Comparison of ENCODE assay signal across 13 cellular contexts in the genomic region with DNA sequence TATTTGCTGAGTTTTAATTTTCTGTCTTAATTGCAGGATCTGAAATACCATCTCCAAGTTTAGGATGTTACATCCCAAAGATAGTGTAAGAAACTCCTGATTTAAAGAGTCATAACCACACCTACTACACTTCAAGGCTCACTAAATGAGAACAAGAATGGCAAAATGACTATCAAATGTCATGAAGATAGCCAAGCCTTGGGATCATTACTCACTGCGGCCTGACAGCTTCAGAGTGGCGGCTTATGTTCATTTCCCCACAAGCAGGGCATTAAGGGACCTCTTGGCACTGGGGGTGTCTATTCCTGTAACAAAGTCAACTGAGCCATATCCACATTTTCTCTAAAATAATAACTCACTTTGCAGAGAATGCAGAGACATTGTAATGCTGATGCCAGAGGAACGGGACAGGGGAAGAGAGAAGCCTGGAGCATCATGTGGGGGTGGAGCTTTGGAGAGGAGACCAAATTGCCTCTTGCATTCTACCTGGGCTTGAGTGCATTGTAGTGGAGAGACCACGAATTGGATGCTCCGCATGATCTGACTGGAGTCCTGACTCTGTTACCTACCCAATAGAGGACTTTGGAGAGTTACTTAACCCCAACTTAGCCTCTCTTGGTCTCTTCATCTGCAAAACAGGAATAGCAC.
DNase-seq lines count a peak whose midpoint lies in the region; ATAC-seq and TF ChIP-seq lines count a peak whose summit lies in the region.
"Had no signal": no experiment of that assay in that cellular context is flagged by ENCODE, and none has a peak within 500 bp of the region (broad histone marks: within the 10 kb centered on the region; RNA-seq: fewer than 3 reads in every experiment).

No MANE protein-coding gene starts in this region.

- H3K4me3 Mint-ChIP-seq in activated CD8-positive, alpha-beta memory T cell treated with anti-CD3 and anti-CD28 coated beads, Interleukin-2, amount 10 ng/mL, durations not matched to agents 7 days and 5 days = no peak overlapping the region
- H3K4me3 Mint-ChIP-seq in WTC11 = peak overlapping the region; percentile 39
- no peak overlapping the region for H3K4me3 Mint-ChIP-seq in CD8-positive, alpha-beta T cell

- no peak for TF ChIP-seq CTCF in WTC11 (IDR thresholded peaks at IDR 0.05)
- TF ChIP-seq CTCF in CD8-positive, alpha-beta T cell (IDR thresholded peaks at IDR 0.05) = no peak

- no peak overlapping the region for H3K27ac Mint-ChIP-seq in activated CD8-positive, alpha-beta memory T cell treated with anti-CD3 and anti-CD28 coated beads, Interleukin-2, amount 10 ng/mL, durations not matched to agents 7 days and 5 days
- H3K27ac Mint-ChIP-seq in WTC11 = peak overlapping the region; percentile 99
- no peak overlapping the region for H3K27ac Mint-ChIP-seq in CD8-positive, alpha-beta T cell

- H3K9ac ChIP-seq in iPS-20b (ENCODE audit: low read depth, low read length) = peak overlapping the region; percentile 48; the same call in 1 of the 2 replicates
- H3K9ac ChIP-seq: BLaER1 treated with 17β-estradiol and CSF1 and Interleukin-3, amounts not matched to agents 10 nM and 100 nM had no signal

- peak overlapping the region; percentile 43; the same call in 1 of the 2 replicates for H3K4me3 ChIP-seq in iPS-20b (ENCODE audit: low read length)
- no peak overlapping the region for H3K4me3 ChIP-seq in CD8-positive, alpha-beta T cell (ENCODE audit: low read depth, low read length)
- H3K4me3 ChIP-seq: BLaER1 treated with 17β-estradiol and CSF1 and Interleukin-3, amounts not matched to agents 10 nM and 100 nM had no signal

- peaks cover 28% of the 10 kb centered on the region for H3K27me3 Mint-ChIP-seq in activated CD8-positive, alpha-beta memory T cell treated with anti-CD3 and anti-CD28 coated beads, Interleukin-2, amount 10 ng/mL, durations not matched to agents 7 days and 5 days
- peaks cover 14% of the 10 kb centered on the region for H3K27me3 Mint-ChIP-seq in WTC11 (ENCODE audit: low read depth)
- peaks cover 2% of the 10 kb centered on the region for H3K27me3 Mint-ChIP-seq in CD8-positive, alpha-beta T cell (ENCODE audit: low read depth)

- no peaks in the 10 kb centered on the region for H3K9me3 Mint-ChIP-seq in activated CD8-positive, alpha-beta memory T cell treated with anti-CD3 and anti-CD28 coated beads, Interleukin-2, amount 10 ng/mL, durations not matched to agents 7 days and 5 days (ENCODE audit: low read depth)
- no peaks in the 10 kb centered on the region for H3K9me3 Mint-ChIP-seq in WTC11
- no peaks in the 10 kb centered on the region for H3K9me3 Mint-ChIP-seq in CD8-positive, alpha-beta T cell

- intact Hi-C loops in CD8-positive, alpha-beta T cell (cut with DNase I, micrococcal nuclease) = no loop called here

- H3K36me3 ChIP-seq in iPS-20b (ENCODE audit: insufficient read depth, low read depth, low read length) = no peaks in the 10 kb centered on the region
- H3K36me3 ChIP-seq in CD8-positive, alpha-beta T cell (ENCODE audit: insufficient read depth, low read length) = no peaks in the 10 kb centered on the region
- H3K36me3 ChIP-seq: BLaER1 treated with 17β-estradiol and CSF1 and Interleukin-3, amounts not matched to agents 10 nM and 100 nM had no signal

- POLR2A ChIA-PET in WTC11 (lab: Charles Lee) = interaction anchor here (1.0 kb wide), 1 partner anchor 191 kb away, joined by 3 read pairs; no protein-coding TSS in a partner anchor
- POLR2A ChIA-PET in CD8-positive, alpha-beta T cell (lab: Charles Lee) = no interaction called here

- peaks cover 15% of the 10 kb centered on the region; the same call in 1 of the 2 replicates for H3K27me3 ChIP-seq in iPS-20b (ENCODE audit: insufficient read depth, low read length)
- H3K27me3 ChIP-seq in CD8-positive, alpha-beta T cell (ENCODE audit: insufficient read depth, low read length) = no peaks in the 10 kb centered on the region

- H3K36me3 Mint-ChIP-seq in activated CD8-positive, alpha-beta memory T cell treated with anti-CD3 and anti-CD28 coated beads, Interleukin-2, amount 10 ng/mL, durations not matched to agents 7 days and 5 days = no peaks in the 10 kb centered on the region
- no peaks in the 10 kb centered on the region for H3K36me3 Mint-ChIP-seq in WTC11
- no peaks in the 10 kb centered on the region for H3K36me3 Mint-ChIP-seq in CD8-positive, alpha-beta T cell

- ATAC-seq in activated CD8-positive, alpha-beta memory T cell treated with anti-CD3 and anti-CD28 coated beads, Interleukin-2, amount 10 ng/mL, durations not matched to agents 7 days and 5 days = no peak
- ATAC-seq in WTC11 = peak; percentile 45
- no peak for ATAC-seq in CD8-positive, alpha-beta T cell

- peak overlapping the region; percentile 58 for H3K27ac ChIP-seq in iPS-20b (ENCODE audit: low read length)
- no peak overlapping the region for H3K27ac ChIP-seq in CD8-positive, alpha-beta T cell (ENCODE audit: low read depth, low read length)
- H3K27ac ChIP-seq: BLaER1 treated with 17β-estradiol and CSF1 and Interleukin-3, amounts not matched to agents 10 nM and 100 nM had no signal

- H3K9me3 ChIP-seq in iPS-20b (ENCODE audit: insufficient read depth, low read depth, low read length) = no peaks in the 10 kb centered on the region
- H3K9me3 ChIP-seq in CD8-positive, alpha-beta T cell (ENCODE audit: low read length) = no peaks in the 10 kb centered on the region
- H3K9me3 ChIP-seq: BLaER1 treated with 17β-estradiol and CSF1 and Interleukin-3, amounts not matched to agents 10 nM and 100 nM had no signal

- CTCF ChIA-PET in activated CD8-positive, alpha-beta memory T cell treated with anti-CD3 and anti-CD28 coated beads, Interleukin-2, amount 10 ng/mL, durations not matched to agents 7 days and 5 days (lab: Charles Lee) = no interaction called here
- CTCF ChIA-PET in WTC11 (lab: Charles Lee) = interaction anchor here (0.9 to 2.1 kb wide), 5 partner anchors 12 to 504 kb away, joined by 3 to 10 read pairs (median 4); no protein-coding TSS in a partner anchor
- CTCF ChIA-PET in CD8-positive, alpha-beta T cell (lab: Charles Lee) = no interaction called here

- H3K4me1 Mint-ChIP-seq in activated CD8-positive, alpha-beta memory T cell treated with anti-CD3 and anti-CD28 coated beads, Interleukin-2, amount 10 ng/mL, durations not matched to agents 7 days and 5 days = no peaks in the 10 kb centered on the region
- H3K4me1 Mint-ChIP-seq in WTC11 = peaks cover 87% of the 10 kb centered on the region
- H3K4me1 Mint-ChIP-seq in CD8-positive, alpha-beta T cell (ENCODE audit: low read depth) = no peaks in the 10 kb centered on the region

- H3K4me1 ChIP-seq in iPS-20b (ENCODE audit: insufficient read depth, low read length) = peaks cover 59% of the 10 kb centered on the region
- H3K4me1 ChIP-seq in CD8-positive, alpha-beta T cell (ENCODE audit: insufficient read depth, low read length) = no peaks in the 10 kb centered on the region
- H3K4me1 ChIP-seq: BLaER1 treated with 17β-estradiol and CSF1 and Interleukin-3, amounts not matched to agents 10 nM and 100 nM had no signal

- DNase-seq in activated CD8-positive, alpha-beta memory T cell treated with anti-CD3 and anti-CD28 coated beads, Interleukin-2, amount 50 U/mL, for 48 hours = peak; percentile 6
- DNase-seq in activated CD8-positive, alpha-beta memory T cell treated with anti-CD3 and anti-CD28 coated beads, Interleukin-2, amount 10 ng/mL, durations not matched to agents 7 days and 5 days = no peak
- DNase-seq in WTC11 (ENCODE audit: low spot score) = peak; percentile 32
- no peak for DNase-seq in KG1 (lab: John Stamatoyannopoulos, UW)
- DNase-seq in CD8-positive, alpha-beta T cell = no peak
- no peak for DNase-seq in stimulated activated CD8-positive, alpha-beta memory T cell treated with anti-CD3 and anti-CD28 coated beads, Interleukin-4, amount 100 ng/mL, for 48 hours
- DNase-seq in hippocampal formation (lab: John Stamatoyannopoulos, UW) = no peak
- DNase-seq: DMS153, NCI-H1105, NCI-H2029, NCI-H510A treated with DMSO at 0.1 percent for 48 hours had no signal

TF ChIP-seq in WTC11, 78 proteins besides CTCF, POLR2A, EP300 and RAD21 (continues in another document):
- no peak for TF ChIP-seq MYBL2 (CRISPR knock-in tag; IDR thresholded peaks at IDR 0.05)
- TF ChIP-seq GRHL2 (CRISPR knock-in tag; IDR thresholded peaks at IDR 0.05; ENCODE audit: insufficient replicate concordance, severe bottlenecking) = no peak
- TF ChIP-seq, protein P1, sequence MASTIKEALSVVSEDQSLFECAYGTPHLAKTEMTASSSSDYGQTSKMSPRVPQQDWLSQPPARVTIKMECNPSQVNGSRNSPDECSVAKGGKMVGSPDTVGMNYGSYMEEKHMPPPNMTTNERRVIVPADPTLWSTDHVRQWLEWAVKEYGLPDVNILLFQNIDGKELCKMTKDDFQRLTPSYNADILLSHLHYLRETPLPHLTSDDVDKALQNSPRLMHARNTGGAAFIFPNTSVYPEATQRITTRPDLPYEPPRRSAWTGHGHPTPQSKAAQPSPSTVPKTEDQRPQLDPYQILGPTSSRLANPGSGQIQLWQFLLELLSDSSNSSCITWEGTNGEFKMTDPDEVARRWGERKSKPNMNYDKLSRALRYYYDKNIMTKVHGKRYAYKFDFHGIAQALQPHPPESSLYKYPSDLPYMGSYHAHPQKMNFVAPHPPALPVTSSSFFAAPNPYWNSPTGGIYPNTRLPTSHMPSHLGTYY (CRISPR knock-in tag; IDR thresholded peaks at IDR 0.05) = no peak
- TF ChIP-seq, protein P2, sequence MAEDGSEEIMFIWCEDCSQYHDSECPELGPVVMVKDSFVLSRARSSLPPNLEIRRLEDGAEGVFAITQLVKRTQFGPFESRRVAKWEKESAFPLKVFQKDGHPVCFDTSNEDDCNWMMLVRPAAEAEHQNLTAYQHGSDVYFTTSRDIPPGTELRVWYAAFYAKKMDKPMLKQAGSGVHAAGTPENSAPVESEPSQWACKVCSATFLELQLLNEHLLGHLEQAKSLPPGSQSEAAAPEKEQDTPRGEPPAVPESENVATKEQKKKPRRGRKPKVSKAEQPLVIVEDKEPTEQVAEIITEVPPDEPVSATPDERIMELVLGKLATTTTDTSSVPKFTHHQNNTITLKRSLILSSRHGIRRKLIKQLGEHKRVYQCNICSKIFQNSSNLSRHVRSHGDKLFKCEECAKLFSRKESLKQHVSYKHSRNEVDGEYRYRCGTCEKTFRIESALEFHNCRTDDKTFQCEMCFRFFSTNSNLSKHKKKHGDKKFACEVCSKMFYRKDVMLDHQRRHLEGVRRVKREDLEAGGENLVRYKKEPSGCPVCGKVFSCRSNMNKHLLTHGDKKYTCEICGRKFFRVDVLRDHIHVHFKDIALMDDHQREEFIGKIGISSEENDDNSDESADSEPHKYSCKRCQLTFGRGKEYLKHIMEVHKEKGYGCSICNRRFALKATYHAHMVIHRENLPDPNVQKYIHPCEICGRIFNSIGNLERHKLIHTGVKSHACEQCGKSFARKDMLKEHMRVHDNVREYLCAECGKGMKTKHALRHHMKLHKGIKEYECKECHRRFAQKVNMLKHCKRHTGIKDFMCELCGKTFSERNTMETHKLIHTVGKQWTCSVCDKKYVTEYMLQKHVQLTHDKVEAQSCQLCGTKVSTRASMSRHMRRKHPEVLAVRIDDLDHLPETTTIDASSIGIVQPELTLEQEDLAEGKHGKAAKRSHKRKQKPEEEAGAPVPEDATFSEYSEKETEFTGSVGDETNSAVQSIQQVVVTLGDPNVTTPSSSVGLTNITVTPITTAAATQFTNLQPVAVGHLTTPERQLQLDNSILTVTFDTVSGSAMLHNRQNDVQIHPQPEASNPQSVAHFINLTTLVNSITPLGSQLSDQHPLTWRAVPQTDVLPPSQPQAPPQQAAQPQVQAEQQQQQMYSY (CRISPR knock-in tag; IDR thresholded peaks at IDR 0.05) = no peak

Comparison
In these comparisons a context has a peak if more than half of its experiments do, and no peak if none do; other contexts are left out.
1. DNase-seq: peak in activated CD8-positive, alpha-beta memory T cell treated with anti-CD3 and anti-CD28 coated beads, Interleukin-2, amount 50 U/mL, for 48 hours (single experiment) and WTC11 (single experiment); none in activated CD8-positive, alpha-beta memory T cell treated with anti-CD3 and anti-CD28 coated beads, Interleukin-2, amount 10 ng/mL, durations not matched to agents 7 days and 5 days (single experiment), KG1 (single experiment), CD8-positive, alpha-beta T cell (0 of 7), stimulated activated CD8-positive, alpha-beta memory T cell treated with anti-CD3 and anti-CD28 coated beads, Interleukin-4, amount 100 ng/mL, for 48 hours (single experiment) and hippocampal formation (0 of 2).